12 cellular contexts compared by ENCODE assay signal in the genomic region with DNA sequence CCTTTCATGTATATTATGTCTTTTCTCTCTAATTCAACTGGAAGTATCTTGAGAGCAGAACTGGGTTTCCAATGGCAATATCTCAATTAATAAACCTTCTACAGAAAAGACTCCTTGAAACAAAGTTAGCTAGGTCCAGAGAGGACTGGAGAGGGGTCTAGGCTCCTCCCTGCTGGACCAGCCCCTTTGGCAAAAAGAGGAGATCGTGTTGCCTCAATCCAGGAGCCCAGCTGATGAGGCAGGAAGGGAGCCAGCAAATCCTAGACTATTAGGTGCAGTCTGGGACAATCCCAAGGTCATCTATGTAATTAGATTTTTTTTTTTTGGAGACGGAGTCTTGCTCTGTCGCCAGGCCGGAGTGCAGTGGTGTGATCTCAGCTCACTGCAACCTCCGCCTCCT. TPM values are rescaled to one million over a fixed set of nuclear protein-coding genes. Genes with fewer than 3 reads are reported as not detected.
DNase-seq lines count a peak whose midpoint lies in the region; ATAC-seq and TF ChIP-seq lines count a peak whose summit lies in the region.
"Had no signal": no experiment of that assay in that cellular context is flagged by ENCODE, and none has a peak within 500 bp of the region (broad histone marks: within the 10 kb centered on the region; RNA-seq: fewer than 3 reads in every experiment).

No MANE protein-coding gene starts in this region.

- H3K27ac ChIP-seq in GM23338 (ENCODE audit: low read depth) (peak overlapping the region; percentile 34; the same call in 1 of the 2 replicates), hepatocyte (peak overlapping the region; percentile 99)

- no peaks in the 10 kb centered on the region for H3K9me3 Mint-ChIP-seq in GM23338
- H3K9me3 Mint-ChIP-seq in activated T-helper 1 cell treated with anti-CD3 and anti-CD28 coated beads, Interleukin-12 subunit alpha, Interleukin-12 subunit beta, Interleukin-2, Interleukin-4 antibody, amounts not matched to agents 30 ng/mL and 10 ng/mL and 1 ng/mL, durations not matched to agents 14 hours and 24 hours and 36 hours: no peaks in the 10 kb centered on the region
- H3K9me3 Mint-ChIP-seq in stimulated activated naive CD8-positive, alpha-beta T cell treated with anti-CD3 and anti-CD28 coated beads, Interleukin-15, amount 100 ng/mL, for 72 hours: no peaks in the 10 kb centered on the region

- peaks cover 21% of the 10 kb centered on the region for H3K4me1 Mint-ChIP-seq in GM23338
- H3K4me1 Mint-ChIP-seq in activated T-helper 1 cell treated with anti-CD3 and anti-CD28 coated beads, Interleukin-12 subunit alpha, Interleukin-12 subunit beta, Interleukin-2, Interleukin-4 antibody, amounts not matched to agents 30 ng/mL and 10 ng/mL and 1 ng/mL, durations not matched to agents 14 hours and 24 hours and 36 hours (ENCODE audit: low read depth): peaks cover 72% of the 10 kb centered on the region
- H3K4me1 Mint-ChIP-seq in stimulated activated naive CD8-positive, alpha-beta T cell treated with anti-CD3 and anti-CD28 coated beads, Interleukin-15, amount 100 ng/mL, for 72 hours: peaks cover 88% of the 10 kb centered on the region

- intact Hi-C loops in activated T-helper 1 cell treated with anti-CD3 and anti-CD28 coated beads, Interleukin-12 subunit alpha, Interleukin-12 subunit beta, Interleukin-2, Interleukin-4 antibody, amounts not matched to agents 30 ng/mL and 10 ng/mL and 1 ng/mL, durations not matched to agents 14 hours and 24 hours and 36 hours (cut with micrococcal nuclease): no loop called here

- H3K9me3 ChIP-seq in hepatocyte (ENCODE audit: low read depth): no peaks in the 10 kb centered on the region
- H3K9me3 ChIP-seq: transverse colon had no signal

- TF ChIP-seq CTCF in GM23338 (conservative IDR thresholded peaks at IDR 0.05; ENCODE audit: low read depth in 2 of 2) (no peak), hepatocyte (IDR thresholded peaks at IDR 0.05; ENCODE audit: poor library complexity) (no peak)

- H3K4me1 ChIP-seq in GM23338 (ENCODE audit: insufficient read depth): peaks cover 20% of the 10 kb centered on the region
- H3K4me1 ChIP-seq in hepatocyte (ENCODE audit: insufficient read depth): peaks cover 45% of the 10 kb centered on the region

- no peak overlapping the region for H3K4me3 ChIP-seq in GM23338
- H3K4me3 ChIP-seq in hepatocyte: no peak overlapping the region
- H3K4me3 ChIP-seq: transverse colon had no signal

- ATAC-seq in GM23338 (no peak), GM21737 (IDR thresholded peaks at IDR 0.05; ENCODE audit: unreplicated experiment) (no peak)
- no peak for ATAC-seq in stimulated activated naive CD8-positive, alpha-beta T cell treated with anti-CD3 and anti-CD28 coated beads, Interleukin-15, amount 100 ng/mL, for 72 hours

- WGBS in hepatocyte (ENCODE audit: low lambda C conversion rate, missing lambda C conversion rate): 92% methylated on average over 5 of the region's 5 CpGs

- H3K27me3 Mint-ChIP-seq in GM23338 (ENCODE audit: insufficient read depth, low read depth, poor library complexity): peaks cover 6% of the 10 kb centered on the region
- no peaks in the 10 kb centered on the region for H3K27me3 Mint-ChIP-seq in activated T-helper 1 cell treated with anti-CD3 and anti-CD28 coated beads, Interleukin-12 subunit alpha, Interleukin-12 subunit beta, Interleukin-2, Interleukin-4 antibody, amounts not matched to agents 30 ng/mL and 10 ng/mL and 1 ng/mL, durations not matched to agents 14 hours and 24 hours and 36 hours (ENCODE audit: insufficient read depth)
- H3K27me3 Mint-ChIP-seq in stimulated activated naive CD8-positive, alpha-beta T cell treated with anti-CD3 and anti-CD28 coated beads, Interleukin-15, amount 100 ng/mL, for 72 hours: no peaks in the 10 kb centered on the region

- no peak overlapping the region for H3K4me3 Mint-ChIP-seq in GM23338
- H3K4me3 Mint-ChIP-seq in activated T-helper 1 cell treated with anti-CD3 and anti-CD28 coated beads, Interleukin-12 subunit alpha, Interleukin-12 subunit beta, Interleukin-2, Interleukin-4 antibody, amounts not matched to agents 30 ng/mL and 10 ng/mL and 1 ng/mL, durations not matched to agents 14 hours and 24 hours and 36 hours: peak overlapping the region; percentile 35
- peak overlapping the region; percentile 31 to 33 for H3K4me3 Mint-ChIP-seq in stimulated activated naive CD8-positive, alpha-beta T cell treated with anti-CD3 and anti-CD28 coated beads, Interleukin-15, amount 100 ng/mL, for 72 hours

- no peak overlapping the region for H2AFZ ChIP-seq in GM23338
- H2AFZ ChIP-seq in hepatocyte: no peak overlapping the region

- H3K36me3 Mint-ChIP-seq in GM23338 (ENCODE audit: low read depth): peaks cover 17% of the 10 kb centered on the region
- H3K36me3 Mint-ChIP-seq in activated T-helper 1 cell treated with anti-CD3 and anti-CD28 coated beads, Interleukin-12 subunit alpha, Interleukin-12 subunit beta, Interleukin-2, Interleukin-4 antibody, amounts not matched to agents 30 ng/mL and 10 ng/mL and 1 ng/mL, durations not matched to agents 14 hours and 24 hours and 36 hours (ENCODE audit: low read depth): peaks cover 49% of the 10 kb centered on the region

- H3K27ac Mint-ChIP-seq in GM23338: no peak overlapping the region
- peak overlapping the region; percentile 83 for H3K27ac Mint-ChIP-seq in activated T-helper 1 cell treated with anti-CD3 and anti-CD28 coated beads, Interleukin-12 subunit alpha, Interleukin-12 subunit beta, Interleukin-2, Interleukin-4 antibody, amounts not matched to agents 30 ng/mL and 10 ng/mL and 1 ng/mL, durations not matched to agents 14 hours and 24 hours and 36 hours
- peak overlapping the region; percentile 76 to 90 for H3K27ac Mint-ChIP-seq in stimulated activated naive CD8-positive, alpha-beta T cell treated with anti-CD3 and anti-CD28 coated beads, Interleukin-15, amount 100 ng/mL, for 72 hours

- H3F3A ChIP-seq in GM23338 (replicated peaks; ENCODE audit: low read depth): peaks cover 3% of the 10 kb centered on the region; the same call in 1 of the 2 replicates

- H3K9me2 ChIP-seq in GM23338 (ENCODE audit: insufficient read depth) (0 out of 2 replicates have a peak, but pooled peaks cover 2% of the 10 kb centered on the region), hepatocyte (replicated peaks; ENCODE audit: insufficient read depth) (no peaks in the 10 kb centered on the region)

- H4K20me1 ChIP-seq in GM23338 (replicated peaks; ENCODE audit: insufficient read depth): peaks cover 11% of the 10 kb centered on the region
- H4K20me1 ChIP-seq in hepatocyte (ENCODE audit: insufficient read depth, poor library complexity, severe bottlenecking): no peaks in the 10 kb centered on the region

- H3K36me3 ChIP-seq in GM23338 (ENCODE audit: insufficient read depth): no peaks in the 10 kb centered on the region
- H3K36me3 ChIP-seq in hepatocyte (replicated peaks; ENCODE audit: insufficient read depth, low read depth): no peaks in the 10 kb centered on the region
- H3K36me3 ChIP-seq: transverse colon had no signal

- H3K79me2 ChIP-seq in GM23338 (replicated peaks; ENCODE audit: insufficient read depth) (peaks cover 100% of the 10 kb centered on the region), hepatocyte (peaks cover 86% of the 10 kb centered on the region)

- no peak for DNase-seq in GM23338 (ENCODE audit: low spot score)
- no peak for DNase-seq in activated T-helper 1 cell treated with anti-CD3 and anti-CD28 coated beads, Interleukin-12 subunit alpha, Interleukin-12 subunit beta, Interleukin-2, Interleukin-4 antibody, amounts not matched to agents 30 ng/mL and 10 ng/mL and 1 ng/mL, durations not matched to agents 14 hours and 24 hours and 36 hours (ENCODE audit: low spot score)
- DNase-seq in hepatocyte (ENCODE audit: low spot score): no peak
- no peak for DNase-seq in stimulated activated naive CD8-positive, alpha-beta T cell treated with anti-CD3 and anti-CD28 coated beads, Interleukin-15, amount 100 ng/mL, for 72 hours
- no peak for DNase-seq in NCI-H2107 treated with DMSO at 0.1 percent for 48 hours (lab: John Stamatoyannopoulos, UW; ENCODE audit: unreplicated experiment)
- DNase-seq in RKO (ENCODE audit: low spot score): no peak
- DNase-seq: central memory CD4-positive, alpha-beta T cell; DMS53; KBM-7; SIG-M5; transverse colon had no signal

- H3K4me2 ChIP-seq in GM23338 (no peak overlapping the region), hepatocyte (no peak overlapping the region)

- H3K27me3 ChIP-seq in GM23338 (ENCODE audit: insufficient read depth) (no peaks in the 10 kb centered on the region), hepatocyte (no peaks in the 10 kb centered on the region)
- H3K27me3 ChIP-seq: transverse colon had no signal

TF ChIP-seq in GM23338, 12 proteins besides CTCF, POLR2A, EP300 and RAD21 (continues in another document):
- no peak for TF ChIP-seq STAT1 (IDR thresholded peaks at IDR 0.05; ENCODE audit: unreplicated experiment)

RNA-seq across cellular contexts. Expression of a gene that starts 21.9 kb away (rescaled TPM):
- total RNA-seq in GM23338 (2014; rRNA removed; shearing (Covaris generic)): 108 and 110 TPM in 2 replicates
- polyA plus RNA-seq in GM23338 (2016; fragmentation: Nextera tagmentation; extraction: Ambion mirVana) (39.9 and 42.4 TPM in 2 replicates), hepatocyte (104 and 108 TPM in 2 replicates)
- total RNA-seq in activated T-helper 1 cell treated with anti-CD3 and anti-CD28 coated beads, Interleukin-12 subunit alpha, Interleukin-12 subunit beta, Interleukin-2, Interleukin-4 antibody, amounts not matched to agents 30 ng/mL and 10 ng/mL and 1 ng/mL, durations not matched to agents 14 hours and 24 hours and 36 hours: 417 and 420 TPM in 2 replicates
- 139 and 145 TPM in 2 replicates for total RNA-seq in hepatocyte

RNA-seq across cellular contexts. Expression of a gene that starts 38.3 kb away (rescaled TPM):
- 148 and 159 TPM in 2 replicates for total RNA-seq in GM23338 (2014; rRNA removed; shearing (Covaris generic))
- polyA plus RNA-seq in GM23338 (2016; fragmentation: Nextera tagmentation; extraction: Ambion mirVana) (94.1 and 101 TPM in 2 replicates), hepatocyte (16.3 and 18.5 TPM in 2 replicates)
- total RNA-seq in activated T-helper 1 cell treated with anti-CD3 and anti-CD28 coated beads, Interleukin-12 subunit alpha, Interleukin-12 subunit beta, Interleukin-2, Interleukin-4 antibody, amounts not matched to agents 30 ng/mL and 10 ng/mL and 1 ng/mL, durations not matched to agents 14 hours and 24 hours and 36 hours: 53.3 and 54.4 TPM in 2 replicates
- total RNA-seq in hepatocyte: 22.9 and 23.9 TPM in 2 replicates
